ENCODE assay signal across 12 cellular contexts in genomic region chr3:52495096-52495495, GRCh38. TPM values are rescaled to one million over a fixed set of nuclear protein-coding genes. Genes with fewer than 3 reads are reported as not detected.
DNase-seq lines count a peak whose midpoint lies in the region; ATAC-seq, FAIRE-seq and TF ChIP-seq lines count a peak whose summit lies in the region.
"Had no signal": no experiment of that assay in that cellular context is flagged by ENCODE, and none has a peak within 500 bp of the region (broad histone marks: within the 10 kb centered on the region; RNA-seq: fewer than 3 reads in every experiment).

A gene with protein sequence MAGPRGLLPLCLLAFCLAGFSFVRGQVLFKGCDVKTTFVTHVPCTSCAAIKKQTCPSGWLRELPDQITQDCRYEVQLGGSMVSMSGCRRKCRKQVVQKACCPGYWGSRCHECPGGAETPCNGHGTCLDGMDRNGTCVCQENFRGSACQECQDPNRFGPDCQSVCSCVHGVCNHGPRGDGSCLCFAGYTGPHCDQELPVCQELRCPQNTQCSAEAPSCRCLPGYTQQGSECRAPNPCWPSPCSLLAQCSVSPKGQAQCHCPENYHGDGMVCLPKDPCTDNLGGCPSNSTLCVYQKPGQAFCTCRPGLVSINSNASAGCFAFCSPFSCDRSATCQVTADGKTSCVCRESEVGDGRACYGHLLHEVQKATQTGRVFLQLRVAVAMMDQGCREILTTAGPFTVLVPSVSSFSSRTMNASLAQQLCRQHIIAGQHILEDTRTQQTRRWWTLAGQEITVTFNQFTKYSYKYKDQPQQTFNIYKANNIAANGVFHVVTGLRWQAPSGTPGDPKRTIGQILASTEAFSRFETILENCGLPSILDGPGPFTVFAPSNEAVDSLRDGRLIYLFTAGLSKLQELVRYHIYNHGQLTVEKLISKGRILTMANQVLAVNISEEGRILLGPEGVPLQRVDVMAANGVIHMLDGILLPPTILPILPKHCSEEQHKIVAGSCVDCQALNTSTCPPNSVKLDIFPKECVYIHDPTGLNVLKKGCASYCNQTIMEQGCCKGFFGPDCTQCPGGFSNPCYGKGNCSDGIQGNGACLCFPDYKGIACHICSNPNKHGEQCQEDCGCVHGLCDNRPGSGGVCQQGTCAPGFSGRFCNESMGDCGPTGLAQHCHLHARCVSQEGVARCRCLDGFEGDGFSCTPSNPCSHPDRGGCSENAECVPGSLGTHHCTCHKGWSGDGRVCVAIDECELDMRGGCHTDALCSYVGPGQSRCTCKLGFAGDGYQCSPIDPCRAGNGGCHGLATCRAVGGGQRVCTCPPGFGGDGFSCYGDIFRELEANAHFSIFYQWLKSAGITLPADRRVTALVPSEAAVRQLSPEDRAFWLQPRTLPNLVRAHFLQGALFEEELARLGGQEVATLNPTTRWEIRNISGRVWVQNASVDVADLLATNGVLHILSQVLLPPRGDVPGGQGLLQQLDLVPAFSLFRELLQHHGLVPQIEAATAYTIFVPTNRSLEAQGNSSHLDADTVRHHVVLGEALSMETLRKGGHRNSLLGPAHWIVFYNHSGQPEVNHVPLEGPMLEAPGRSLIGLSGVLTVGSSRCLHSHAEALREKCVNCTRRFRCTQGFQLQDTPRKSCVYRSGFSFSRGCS (N-terminal part only) (plus strand): TSS chr3:52495338. CDS start chr3:52495414, 76 bp downstream.

- H3K9me3 Mint-ChIP-seq in dendritic cell treated with granulocyte-macrophage colony-stimulating factor and Interleukin-4, amounts not matched to agents 40 ng/mL and 50 ng/mL, for 4 days: no peaks in the 10 kb centered on the region
- no peaks in the 10 kb centered on the region for H3K9me3 Mint-ChIP-seq in immature natural killer cell
- H3K9me3 Mint-ChIP-seq: CD4-positive, alpha-beta memory T cell had no signal

- WGBS in HepG2 (ENCODE audit: low lambda C conversion rate): 59% methylated on average over 6 of the region's 17 CpGs

- no peak for FAIRE-seq in HepG2 (lab: Jason Lieb, UNC)
- FAIRE-seq: GM12892 had no signal

- H3K27ac ChIP-seq in HepG2 (ENCODE audit: extremely low read length, insufficient read depth, low read length) (no peak within 1 kb of the TSS), skeletal muscle tissue (ENCODE audit: low read depth, low read length) (peak within 1 kb of the TSS; percentile 72)

- H3K27me3 ChIP-seq in HepG2 (ENCODE audit: control insufficient read depth in 1 of 2, insufficient read depth in 2 of 2, low read length in 2 of 2) (peaks cover 8 to 22% of the 10 kb centered on the region in 2 experiments; a peak in 4 of 5 replicates), skeletal muscle tissue (ENCODE audit: control insufficient read depth in 3 of 3, insufficient read depth in 3 of 3, low read length in 3 of 3) (no peaks in the 10 kb centered on the region), BE2C (no peaks in the 10 kb centered on the region)

- H3K4me2 ChIP-seq in HepG2 (ENCODE audit: low read depth, low read length): peak within 1 kb of the TSS; percentile 77

- H3K4me3 Mint-ChIP-seq in dendritic cell treated with granulocyte-macrophage colony-stimulating factor and Interleukin-4, amounts not matched to agents 40 ng/mL and 50 ng/mL, for 4 days: peak within 1 kb of the TSS; percentile 88
- H3K4me3 Mint-ChIP-seq in immature natural killer cell: peak within 1 kb of the TSS in 1 of 5 donors; percentile 46

- TF ChIP-seq EP300 in HepG2 (IDR thresholded peaks at IDR 0.05; ENCODE audit: low read depth in 2 of 2, low read length in 2 of 2): no peak
- TF ChIP-seq EP300 in HepG2 (CRISPR knock-in tag; IDR thresholded peaks at IDR 0.05; ENCODE audit: borderline replicate concordance): no peak

- peaks cover 23% of the 10 kb centered on the region for H3K4me1 ChIP-seq in HepG2 (ENCODE audit: insufficient read depth, low read length)
- H3K4me1 ChIP-seq in skeletal muscle tissue (ENCODE audit: control insufficient read depth in 3 of 3, insufficient read depth in 3 of 3, low read length in 3 of 3): peaks cover 19 to 59% (median 53%) of the 10 kb centered on the region in 3 donors
- no peaks in the 10 kb centered on the region for H3K4me1 ChIP-seq in BE2C

- H3K36me3 ChIP-seq in HepG2 (replicated peaks in 1 of 2; ENCODE audit: control insufficient read depth in 1 of 2, insufficient read depth in 2 of 2, low read length in 2 of 2): peaks cover 4 to 13% of the 10 kb centered on the region in 2 experiments
- H3K36me3 ChIP-seq in skeletal muscle tissue (ENCODE audit: control insufficient read depth in 3 of 3, insufficient read depth in 3 of 3, low read length in 3 of 3): peaks cover 24 to 33% (median 30%) of the 10 kb centered on the region in 3 donors
- H3K36me3 ChIP-seq in BE2C: no peaks in the 10 kb centered on the region

- H3K27me3 Mint-ChIP-seq in dendritic cell treated with granulocyte-macrophage colony-stimulating factor and Interleukin-4, amounts not matched to agents 40 ng/mL and 50 ng/mL, for 4 days: no peaks in the 10 kb centered on the region
- H3K27me3 Mint-ChIP-seq in immature natural killer cell (ENCODE audit: low read depth in 3 of 3): peaks cover 0 to 3% (median 0%) of the 10 kb centered on the region in 3 donors
- H3K27me3 Mint-ChIP-seq: CD4-positive, alpha-beta memory T cell had no signal

- peaks cover 90% of the 10 kb centered on the region for H3K4me1 Mint-ChIP-seq in dendritic cell treated with granulocyte-macrophage colony-stimulating factor and Interleukin-4, amounts not matched to agents 40 ng/mL and 50 ng/mL, for 4 days (ENCODE audit: low read depth)
- H3K4me1 Mint-ChIP-seq in immature natural killer cell: peaks cover 0 to 4% of the 10 kb centered on the region in 2 donors

- TF ChIP-seq CTCF in HepG2 (CRISPR knock-in tag; IDR thresholded peaks at IDR 0.05) (no peak), BE2C (IDR thresholded peaks at IDR 0.05; ENCODE audit: low read depth, low read length) (no peak)

- ATAC-seq in HepG2 (peak; percentile 2; the same call in 2 of the 3 replicates), GM18870 (IDR thresholded peaks at IDR 0.05; ENCODE audit: unreplicated experiment) (no peak)

- POLR2A ChIA-PET in HepG2 (lab: Yijun Ruan, JAX): interaction anchor here (0.9 to 1.5 kb wide), 2 partner anchors 37 to 211 kb away, joined by 3 to 5 read pairs; partner anchors contain the start of genes GLT8D1 and SPCS1

- H3K4me3 ChIP-seq in HepG2 (replicated peaks in 1 of 3; ENCODE audit: insufficient read depth in 1 of 3, low read depth in 2 of 3, low read length in 3 of 3) (peak within 1 kb of the TSS in 1 of 3 experiments; percentile 56; a peak in 3 of 6 replicates), skeletal muscle tissue (ENCODE audit: low read length in 3 of 3) (peak within 1 kb of the TSS; percentile 33 to 60 (median 54)), BE2C (ENCODE audit: low read depth, low read length) (no peak within 1 kb of the TSS)

- intact Hi-C loops in dendritic cell treated with granulocyte-macrophage colony-stimulating factor and Interleukin-4, amounts not matched to agents 40 ng/mL and 50 ng/mL, for 4 days (cut with micrococcal nuclease): no loop called here
- intact Hi-C loops in HepG2 (cut with micrococcal nuclease; ENCODE audit: unreplicated experiment): no loop called here

- H3K79me2 ChIP-seq in HepG2 (ENCODE audit: insufficient read depth, low read length): no peaks in the 10 kb centered on the region

- no peak for TF ChIP-seq RAD21 in HepG2 (CRISPR knock-in tag; IDR thresholded peaks at IDR 0.05)

- peaks cover 90% of the 10 kb centered on the region for H3K36me3 Mint-ChIP-seq in dendritic cell treated with granulocyte-macrophage colony-stimulating factor and Interleukin-4, amounts not matched to agents 40 ng/mL and 50 ng/mL, for 4 days (ENCODE audit: low read depth)
- peaks cover 5 to 11% (median 7%) of the 10 kb centered on the region in 3 donors for H3K36me3 Mint-ChIP-seq in immature natural killer cell

- CTCF ChIA-PET in HepG2 (lab: Yijun Ruan, JAX; ENCODE audit: low intra/inter-chr PET ratio, low total read pairs): no interaction called here

- H3K9ac ChIP-seq in HepG2 (ENCODE audit: insufficient read depth, low read depth, low read length) (peak within 1 kb of the TSS; percentile 44; the same call in 1 of the 2 replicates), skeletal muscle tissue (ENCODE audit: low read depth in 1 of 3, low read length in 3 of 3) (peak within 1 kb of the TSS; percentile 30 to 64 (median 45))

- no peak within 1 kb of the TSS for H2AFZ ChIP-seq in HepG2 (ENCODE audit: low read length)

- in situ Hi-C loops in HepG2 (cut with HindIII; ENCODE audit: extremely low pct_ligation_motif_present, low pct_unique_long_range_greater_than_20kb): no loop called here

- DNase-seq in KG1 (lab: John Stamatoyannopoulos, UW) (peak; percentile 27), HepG2 (ENCODE audit: low spot score) (no peak), BE2C (no peak), immature natural killer cell (no peak), NCI-H1048 (lab: John Stamatoyannopoulos, UW) (no peak)
- DNase-seq: foreskin melanocyte, NCI-H2227 treated with DMSO at 0.1 percent for 48 hours had no signal

- TF ChIP-seq POLR2A in HepG2 (IDR thresholded peaks at IDR 0.05; ENCODE audit: insufficient read depth in 1 of 2, low read depth in 2 of 2, low read length in 2 of 2): no peak

- peak within 1 kb of the TSS; percentile 97 for H3K27ac Mint-ChIP-seq in dendritic cell treated with granulocyte-macrophage colony-stimulating factor and Interleukin-4, amounts not matched to agents 40 ng/mL and 50 ng/mL, for 4 days
- H3K27ac Mint-ChIP-seq in immature natural killer cell: no peak within 1 kb of the TSS

- H3K9me3 ChIP-seq in HepG2 (ENCODE audit: low read length) (no peaks in the 10 kb centered on the region), skeletal muscle tissue (ENCODE audit: control insufficient read depth in 3 of 3, low read length in 3 of 3) (no peaks in the 10 kb centered on the region), BE2C (no peaks in the 10 kb centered on the region)

- H4K20me1 ChIP-seq in HepG2 (ENCODE audit: insufficient read depth, low read length): no peaks in the 10 kb centered on the region; the same call in 1 of the 2 replicates

- BruUV-seq in HepG2 (replicated peaks; lab: Mats Ljungman, UMichigan): no TSS peak

RNA-seq across cellular contexts. Expression of the gene that starts here (rescaled TPM):
- total RNA-seq in HepG2 (2016; rRNA removed; fragmentation: Illumina TruSeq; extraction: Trizol) (0.09 and 0.28 TPM in 2 replicates), skeletal muscle tissue (67.3 TPM)
- total RNA-seq in HepG2 (2016; cell fraction: cytosol; rRNA removed; fragmentation: Illumina TruSeq; extraction: Trizol; ENCODE audit: low read depth): not detected in 2 replicates
- 0.11 and 0.18 TPM in 2 replicates for total RNA-seq in HepG2 (2016; cell fraction: insoluble cytoplasmic fraction; rRNA removed; fragmentation: Illumina TruSeq; extraction: Trizol)
- 0.31 TPM in 1 of 2 replicates, not detected in the other for total RNA-seq in HepG2 (2016; cell fraction: membrane; rRNA removed; fragmentation: Illumina TruSeq; extraction: Trizol)
- 0.13 and 0.16 TPM in 2 replicates for total RNA-seq in HepG2 (2016; cell fraction: nucleus; rRNA removed; fragmentation: Illumina TruSeq; extraction: Trizol)
- polyA plus RNA-seq in HepG2 (2011; rRNA removed) (0.34 and 0.59 TPM in 2 replicates), immature natural killer cell (under 1 TPM in 1 of 3 donors, not detected in 2; 0.10 TPM)
- polyA plus RNA-seq in HepG2 (2011; cell fraction: cytosol; rRNA removed): 0.13 and 0.16 TPM in 2 replicates
- polyA plus RNA-seq in HepG2 (2011; cell fraction: nucleus; rRNA removed): 4.1 and 4.3 TPM in 2 replicates
- polyA plus RNA-seq in HepG2 (2012): 0.23 and 0.24 TPM in 2 replicates
- 0.02 and 0.14 TPM in 2 replicates for polyA plus RNA-seq in HepG2 (2016; cell fraction: cytosol; fragmentation: Illumina TruSeq; extraction: Trizol; ENCODE audit: low read depth)
- 0.10 TPM in 1 of 2 replicates, not detected in the other for polyA plus RNA-seq in HepG2 (2016; cell fraction: insoluble cytoplasmic fraction; fragmentation: Illumina TruSeq; extraction: Trizol; ENCODE audit: low read depth)
- not detected in 2 replicates for polyA plus RNA-seq in HepG2 (2016; cell fraction: membrane; fragmentation: Illumina TruSeq; extraction: Trizol; ENCODE audit: low read depth)
- polyA plus RNA-seq in HepG2 (2016; cell fraction: nucleus; fragmentation: Illumina TruSeq; extraction: Trizol; ENCODE audit: insufficient read depth, low read depth): 0.30 TPM in 1 of 2 replicates, not detected in the other
- 0.26 and 1.0 TPM in 2 replicates for polyA minus RNA-seq in HepG2 (2011; rRNA and poly(A)+ RNA removed; ENCODE audit: low replicate concordance)
- polyA minus RNA-seq in HepG2 (2011; cell fraction: cytosol; rRNA and poly(A)+ RNA removed): 0.30 TPM in 1 of 2 replicates, not detected in the other
- 0.50 and 0.90 TPM in 2 replicates for polyA minus RNA-seq in HepG2 (2011; cell fraction: nucleus; rRNA and poly(A)+ RNA removed)
- polyA plus RNA-seq in BE2C (2012; ENCODE audit: insufficient read depth, insufficient read length, low read depth): not detected
- polyA plus RNA-seq: CD4-positive, alpha-beta memory T cell had no signal

Comparison
In these comparisons a context has a peak if more than half of its experiments do, and no peak if none do; other contexts are left out.
1. RNA of the gene that starts here (total RNA-seq): 67.3 TPM in skeletal muscle tissue (single experiment); 0.09 to 0.31 TPM in HepG2; every median in the first group is over 10 times any median in the second.